20 cellular contexts compared by ENCODE assay signal in the genomic region with DNA sequence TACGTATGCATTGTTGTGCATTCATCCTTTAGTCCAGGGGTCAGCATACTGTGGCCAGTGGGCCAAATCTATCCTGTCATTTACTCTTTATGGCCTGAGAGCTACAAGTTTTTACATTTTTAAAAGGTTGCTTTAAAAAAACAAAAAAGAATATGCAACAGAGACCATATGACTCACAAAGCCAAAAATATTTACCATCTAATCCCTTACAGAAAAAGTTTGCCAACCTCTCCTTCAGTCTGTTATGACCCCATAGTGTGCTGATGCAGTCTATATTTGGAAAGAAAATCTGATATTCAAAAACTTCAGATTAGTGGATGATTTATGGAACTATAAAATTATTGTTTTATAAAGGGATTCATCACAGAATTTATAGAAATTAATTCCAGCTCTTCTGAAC.
A peak's percentile ranks its signal among the peaks of the same experiment; 100 is the strongest.
DNase-seq lines count a peak whose midpoint lies in the region; ATAC-seq and TF ChIP-seq lines count a peak whose summit lies in the region.
"Had no signal": no experiment of that assay in that cellular context is flagged by ENCODE, and none has a peak within 500 bp of the region (broad histone marks: within the 10 kb centered on the region; RNA-seq: fewer than 3 reads in every experiment).

No MANE protein-coding gene starts in this region.

- no peak for TF ChIP-seq RAD21 in IMR-90 (IDR thresholded peaks at IDR 0.05; ENCODE audit: low read length)

- no peak overlapping the region; the same call in 2 of the 3 replicates for H2BK15ac ChIP-seq in IMR-90 (ENCODE audit: low read depth, low read length)

- peak overlapping the region; percentile 69; the same call in 1 of the 2 replicates for H3K4me2 ChIP-seq in IMR-90 (ENCODE audit: low read depth, low read length)
- H3K4me2 ChIP-seq: BLaER1 treated with 17β-estradiol and CSF1 and Interleukin-3, amounts not matched to agents 10 nM and 100 nM; PC-9 had no signal

- BruUV-seq in IMR-90 (replicated peaks; lab: Mats Ljungman, UMichigan) = no TSS peak

- no peak overlapping the region for H4K91ac ChIP-seq in IMR-90 (ENCODE audit: insufficient read depth, low read depth, low read length)

- no peaks in the 10 kb centered on the region; the same call in 1 of the 2 replicates for H3K9me1 ChIP-seq in IMR-90 (ENCODE audit: insufficient read depth, low read length)

- no CpG with 5 or more reads among the region's 1 CpG for WGBS in IMR-90 (ENCODE audit: extremely low coverage in 2 of 2, insufficient read length in 1 of 2), 2 experiments

- no peak overlapping the region for H2BK20ac ChIP-seq in IMR-90 (ENCODE audit: low read depth, low read length)

- no peak overlapping the region for H3K56ac ChIP-seq in IMR-90 (ENCODE audit: extremely low read depth, insufficient read depth, low read length)

- peaks cover 4% of the 10 kb centered on the region for H3K9me3 Mint-ChIP-seq in chondrocyte (ENCODE audit: low read depth)
- peaks cover 0 to 18% (median 6%) of the 10 kb centered on the region in 11 donors for H3K9me3 Mint-ChIP-seq in naive thymus-derived CD4-positive, alpha-beta T cell

- H3K36me3 Mint-ChIP-seq in chondrocyte (ENCODE audit: low read depth) = no peaks in the 10 kb centered on the region
- no peaks in the 10 kb centered on the region for H3K36me3 Mint-ChIP-seq in naive thymus-derived CD4-positive, alpha-beta T cell
- H3K36me3 Mint-ChIP-seq: CD8-positive, alpha-beta T cell had no signal

- peak; percentile 45 for DNase-seq in AG10803 (ENCODE audit: low read depth)
- peak; percentile 52 for DNase-seq in IMR-90
- no peak for DNase-seq in chondrocyte (ENCODE audit: low spot score)
- peak; percentile 37 for DNase-seq in myocyte (ENCODE audit: low read depth)
- DNase-seq in SW 1271 (lab: John Stamatoyannopoulos, UW) = no peak
- no peak for DNase-seq in nucleus accumbens (lab: John Stamatoyannopoulos, UW)
- no peak for DNase-seq in naive thymus-derived CD4-positive, alpha-beta T cell
- no peak for DNase-seq in anterior cingulate cortex (lab: John Stamatoyannopoulos, UW)
- DNase-seq: CD8-positive, alpha-beta T cell; DMS53; H9; NCI-H1417 treated with DMSO at 0.1 percent for 48 hours; NCI-H187 treated with DMSO at 0.1 percent for 48 hours; NCI-H524 treated with DMSO at 0.1 percent for 48 hours; SIG-M5 had no signal

- in situ Hi-C loops in IMR-90 (cut with MboI; ENCODE audit: low sequenced_read_pairs) = no loop called here

- CTCF ChIA-PET in IMR-90 (lab: Yijun Ruan, JAX) = interaction anchor here (0.7 kb wide), 1 partner anchor 8 kb away, joined by 3 read pairs; no protein-coding TSS in a partner anchor
- CTCF ChIA-PET in naive thymus-derived CD4-positive, alpha-beta T cell (lab: Charles Lee) = no interaction called here

- peaks cover 20% of the 10 kb centered on the region for H3K4me1 Mint-ChIP-seq in chondrocyte (ENCODE audit: low read depth)
- no peaks in the 10 kb centered on the region for H3K4me1 Mint-ChIP-seq in naive thymus-derived CD4-positive, alpha-beta T cell
- H3K4me1 Mint-ChIP-seq: H9 had no signal

- H2AK9ac ChIP-seq in IMR-90 (replicated peaks; ENCODE audit: low read depth, low read length, poor library complexity) = no peak overlapping the region

- TF ChIP-seq CTCF in AG10803 (conservative IDR thresholded peaks at IDR 0.05; ENCODE audit: low read length) (no peak), IMR-90 (conservative IDR thresholded peaks at IDR 0.05; ENCODE audit: low read depth, low read length) (no peak), chondrocyte (IDR thresholded peaks at IDR 0.05) (no peak)

- dilution Hi-C loops in IMR-90 (cut with HindIII; ENCODE audit: low sequenced_read_pairs, unreplicated experiment) = no loop called here

- no peak overlapping the region for H3K4me3 Mint-ChIP-seq in chondrocyte (ENCODE audit: unreplicated experiment)
- no peak overlapping the region for H3K4me3 Mint-ChIP-seq in naive thymus-derived CD4-positive, alpha-beta T cell
- H3K4me3 Mint-ChIP-seq: CD8-positive, alpha-beta T cell; H9 had no signal

- POLR2A ChIA-PET in IMR-90 (lab: Charles Lee; ENCODE audit: unreplicated experiment) = no interaction called here
- POLR2A ChIA-PET in naive thymus-derived CD4-positive, alpha-beta T cell (lab: Charles Lee) = no interaction called here

- no peak overlapping the region for H2AFZ ChIP-seq in IMR-90 (replicated peaks; ENCODE audit: low read length, poor library complexity)
- H2AFZ ChIP-seq: PC-9 had no signal

- no peaks in the 10 kb centered on the region for H3K36me3 ChIP-seq in IMR-90 (ENCODE audit: control insufficient read depth, insufficient read depth, low read length)
- no peaks in the 10 kb centered on the region for H3K36me3 ChIP-seq in naive thymus-derived CD4-positive, alpha-beta T cell (ENCODE audit: control insufficient read depth in 2 of 3, insufficient read depth in 3 of 3, low read length in 3 of 3)

- H3K27ac ChIP-seq in IMR-90 (ENCODE audit: insufficient read depth, low read length) = no peak overlapping the region
- H3K27ac ChIP-seq in naive thymus-derived CD4-positive, alpha-beta T cell (ENCODE audit: low read depth, low read length) = no peak overlapping the region
- H3K27ac ChIP-seq: BLaER1 treated with 17β-estradiol and CSF1 and Interleukin-3, amounts not matched to agents 10 nM and 100 nM; PC-9; RWPE1 had no signal

- peak overlapping the region; percentile 79 for H2BK5ac ChIP-seq in IMR-90 (ENCODE audit: low read depth, low read length, poor library complexity, severe bottlenecking)

- no peaks in the 10 kb centered on the region for H4K20me1 ChIP-seq in IMR-90 (ENCODE audit: insufficient read depth, low read length)
- H4K20me1 ChIP-seq: BLaER1 treated with 17β-estradiol and CSF1 and Interleukin-3, amounts not matched to agents 10 nM and 100 nM had no signal

- peak overlapping the region in 1 of 2 experiments; percentile 44; a peak in 1 of 4 replicates for H4K8ac ChIP-seq in IMR-90 (ENCODE audit: low read depth in 2 of 2, low read length in 2 of 2)

- no peak overlapping the region for H3K9ac ChIP-seq in IMR-90 (ENCODE audit: low read depth, low read length)
- H3K9ac ChIP-seq: BLaER1 treated with 17β-estradiol and CSF1 and Interleukin-3, amounts not matched to agents 10 nM and 100 nM had no signal

- H3K9me3 ChIP-seq in IMR-90 (ENCODE audit: control insufficient read depth, insufficient read depth, low read length) = no peaks in the 10 kb centered on the region
- no peaks in the 10 kb centered on the region for H3K9me3 ChIP-seq in naive thymus-derived CD4-positive, alpha-beta T cell (ENCODE audit: control insufficient read depth in 2 of 3, low read length in 3 of 3)

- H4K5ac ChIP-seq in IMR-90 (ENCODE audit: low read depth, low read length) = no peak overlapping the region

- H3K4me1 ChIP-seq in IMR-90 (ENCODE audit: control insufficient read depth, insufficient read depth, low read length) = peaks cover 5% of the 10 kb centered on the region
- H3K4me1 ChIP-seq in naive thymus-derived CD4-positive, alpha-beta T cell (ENCODE audit: control insufficient read depth in 2 of 2, insufficient read depth in 2 of 2, low read length in 2 of 2) = no peaks in the 10 kb centered on the region
- H3K4me1 ChIP-seq: BLaER1 treated with 17β-estradiol and CSF1 and Interleukin-3, amounts not matched to agents 10 nM and 100 nM had no signal

- H3K4me3 ChIP-seq in AG10803 (ENCODE audit: low read length) (no peak overlapping the region), IMR-90 (ENCODE audit: insufficient read depth, low read depth, low read length) (no peak overlapping the region)
- H3K4me3 ChIP-seq in naive thymus-derived CD4-positive, alpha-beta T cell (ENCODE audit: low read length) = no peak overlapping the region
- H3K4me3 ChIP-seq: BLaER1 treated with 17β-estradiol and CSF1 and Interleukin-3, amounts not matched to agents 10 nM and 100 nM; K562; PC-9 had no signal

- no peak overlapping the region for H3K4ac ChIP-seq in IMR-90 (ENCODE audit: low read depth, low read length)

- intact Hi-C loops in IMR-90 (cut with micrococcal nuclease) = no loop called here
- intact Hi-C loops in naive thymus-derived CD4-positive, alpha-beta T cell (cut with micrococcal nuclease) = no loop called here

- H3K23ac ChIP-seq in IMR-90 (ENCODE audit: low read depth, low read length) = no peak overlapping the region

- peak overlapping the region; percentile 67; the same call in 1 of the 2 replicates for H2AK5ac ChIP-seq in IMR-90 (ENCODE audit: low read depth, low read length)

- no peak for TF ChIP-seq POLR2A in IMR-90 (IDR thresholded peaks at IDR 0.05; ENCODE audit: low read depth, low read length)

- ATAC-seq in IMR-90 (ENCODE audit: low read depth) = peak; percentile 71
- ATAC-seq in naive thymus-derived CD4-positive, alpha-beta T cell = no peak
- ATAC-seq: CD8-positive, alpha-beta T cell; K562; SK-N-SH treated with all-trans-retinoic acid at 6 μM for 48 hours had no signal

- H3K27me3 Mint-ChIP-seq in chondrocyte (ENCODE audit: low read depth) = no peaks in the 10 kb centered on the region
- peaks cover 0 to 5% (median 2%) of the 10 kb centered on the region in 5 donors for H3K27me3 Mint-ChIP-seq in naive thymus-derived CD4-positive, alpha-beta T cell

- no peak overlapping the region for H3K14ac ChIP-seq in IMR-90 (replicated peaks; ENCODE audit: low read depth, low read length)

- peaks cover 0 to 3% of the 10 kb centered on the region in 2 experiments; a peak in 2 of 4 replicates for H3K79me1 ChIP-seq in IMR-90 (ENCODE audit: low read depth in 1 of 2, low read length in 2 of 2)

- no peaks in the 10 kb centered on the region for H3K27me3 ChIP-seq in IMR-90 (ENCODE audit: control insufficient read depth, insufficient read depth, low read length)
- no peaks in the 10 kb centered on the region for H3K27me3 ChIP-seq in naive thymus-derived CD4-positive, alpha-beta T cell (ENCODE audit: control insufficient read depth in 2 of 2, insufficient read depth in 2 of 2, low read length in 2 of 2)
- H3K27me3 ChIP-seq: BLaER1 treated with 17β-estradiol and CSF1 and Interleukin-3, amounts not matched to agents 10 nM and 100 nM had no signal

- peak overlapping the region; percentile 46 for H3K27ac Mint-ChIP-seq in chondrocyte (ENCODE audit: unreplicated experiment)
- H3K27ac Mint-ChIP-seq in naive thymus-derived CD4-positive, alpha-beta T cell = no peak overlapping the region
- H3K27ac Mint-ChIP-seq: CD8-positive, alpha-beta T cell; H9 had no signal

- no peak overlapping the region for H2BK120ac ChIP-seq in IMR-90 (ENCODE audit: low read depth, low read length)

- H3K18ac ChIP-seq in IMR-90 (ENCODE audit: low read depth, low read length) = no peak overlapping the region

TF ChIP-seq in IMR-90, 13 proteins besides CTCF, POLR2A, EP300 and RAD21:
- peak; percentile 37; the same call in 1 of the 2 replicates for TF ChIP-seq CEBPB (IDR thresholded peaks at IDR 0.05; ENCODE audit: low read depth, low read length)
- no peak for TF ChIP-seq RFX5 (IDR thresholded peaks at IDR 0.05; ENCODE audit: low read depth, low read length)
- TF ChIP-seq NFE2L2 (IDR thresholded peaks at IDR 0.05; ENCODE audit: low read depth, low read length) = no peak
- no peak for TF ChIP-seq BHLHE40 (IDR thresholded peaks at IDR 0.05; ENCODE audit: low read depth, low read length)

Comparison
In these comparisons a context has a peak if more than half of its experiments do, and no peak if none do; other contexts are left out.
1. DNase-seq: peak in AG10803 (single experiment), IMR-90 (single experiment) and myocyte (single experiment); none in chondrocyte (single experiment), SW 1271 (0 of 2), nucleus accumbens (0 of 56), naive thymus-derived CD4-positive, alpha-beta T cell (0 of 9) and anterior cingulate cortex (0 of 58).